ENCODE assay signal across 1 cellular context in the genomic region with DNA sequence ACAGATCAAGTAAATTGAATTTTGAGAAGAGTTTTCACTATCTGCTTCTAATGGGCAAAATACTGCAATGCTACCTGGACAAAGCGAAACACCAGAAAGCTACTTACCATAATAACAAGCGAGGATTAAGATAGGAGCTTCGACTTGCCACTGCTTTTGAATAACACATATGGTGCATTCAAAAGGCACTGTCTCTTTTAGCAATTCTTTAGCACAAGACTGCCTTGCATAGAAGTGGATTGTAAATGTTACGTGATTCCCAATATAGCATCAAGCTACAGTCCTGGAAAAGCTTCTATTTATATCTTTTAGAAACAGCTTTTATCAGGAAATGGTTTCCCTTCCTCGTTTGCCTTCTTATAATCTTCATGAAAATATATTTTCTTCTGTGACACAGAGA.
TF ChIP-seq lines count a peak whose summit lies in the region.

No MANE protein-coding gene starts in this region.

TF ChIP-seq in HepG2, 621 proteins besides CTCF, POLR2A, EP300 and RAD21:
- TF ChIP-seq, protein P1, sequence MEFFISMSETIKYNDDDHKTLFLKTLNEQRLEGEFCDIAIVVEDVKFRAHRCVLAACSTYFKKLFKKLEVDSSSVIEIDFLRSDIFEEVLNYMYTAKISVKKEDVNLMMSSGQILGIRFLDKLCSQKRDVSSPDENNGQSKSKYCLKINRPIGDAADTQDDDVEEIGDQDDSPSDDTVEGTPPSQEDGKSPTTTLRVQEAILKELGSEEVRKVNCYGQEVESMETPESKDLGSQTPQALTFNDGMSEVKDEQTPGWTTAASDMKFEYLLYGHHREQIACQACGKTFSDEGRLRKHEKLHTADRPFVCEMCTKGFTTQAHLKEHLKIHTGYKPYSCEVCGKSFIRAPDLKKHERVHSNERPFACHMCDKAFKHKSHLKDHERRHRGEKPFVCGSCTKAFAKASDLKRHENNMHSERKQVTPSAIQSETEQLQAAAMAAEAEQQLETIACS (CRISPR knock-in tag; IDR thresholded peaks at IDR 0.05): no peak
- TF ChIP-seq RBFOX2 (IDR thresholded peaks at IDR 0.05; ENCODE audit: low read depth, low read length) (no peak), ZFP36 (IDR thresholded peaks at IDR 0.05; ENCODE audit: borderline replicate concordance, low read depth, low read length, partially characterized antibody) (no peak), ZNF564 (CRISPR knock-in tag; IDR thresholded peaks at IDR 0.05) (no peak)
- TF ChIP-seq, protein P2, sequence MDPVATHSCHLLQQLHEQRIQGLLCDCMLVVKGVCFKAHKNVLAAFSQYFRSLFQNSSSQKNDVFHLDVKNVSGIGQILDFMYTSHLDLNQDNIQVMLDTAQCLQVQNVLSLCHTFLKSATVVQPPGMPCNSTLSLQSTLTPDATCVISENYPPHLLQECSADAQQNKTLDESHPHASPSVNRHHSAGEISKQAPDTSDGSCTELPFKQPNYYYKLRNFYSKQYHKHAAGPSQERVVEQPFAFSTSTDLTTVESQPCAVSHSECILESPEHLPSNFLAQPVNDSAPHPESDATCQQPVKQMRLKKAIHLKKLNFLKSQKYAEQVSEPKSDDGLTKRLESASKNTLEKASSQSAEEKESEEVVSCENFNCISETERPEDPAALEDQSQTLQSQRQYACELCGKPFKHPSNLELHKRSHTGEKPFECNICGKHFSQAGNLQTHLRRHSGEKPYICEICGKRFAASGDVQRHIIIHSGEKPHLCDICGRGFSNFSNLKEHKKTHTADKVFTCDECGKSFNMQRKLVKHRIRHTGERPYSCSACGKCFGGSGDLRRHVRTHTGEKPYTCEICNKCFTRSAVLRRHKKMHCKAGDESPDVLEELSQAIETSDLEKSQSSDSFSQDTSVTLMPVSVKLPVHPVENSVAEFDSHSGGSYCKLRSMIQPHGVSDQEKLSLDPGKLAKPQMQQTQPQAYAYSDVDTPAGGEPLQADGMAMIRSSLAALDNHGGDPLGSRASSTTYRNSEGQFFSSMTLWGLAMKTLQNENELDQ (CRISPR knock-in tag; IDR thresholded peaks at IDR 0.05; ENCODE audit: borderline replicate concordance): no peak
- TF ChIP-seq, protein P3, sequence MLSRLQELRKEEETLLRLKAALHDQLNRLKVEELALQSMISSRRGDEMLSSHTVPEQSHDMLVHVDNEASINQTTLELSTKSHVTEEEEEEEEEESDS (CRISPR knock-in tag; IDR thresholded peaks at IDR 0.05; ENCODE audit: borderline replicate concordance): no peak
- TF ChIP-seq, protein P4, sequence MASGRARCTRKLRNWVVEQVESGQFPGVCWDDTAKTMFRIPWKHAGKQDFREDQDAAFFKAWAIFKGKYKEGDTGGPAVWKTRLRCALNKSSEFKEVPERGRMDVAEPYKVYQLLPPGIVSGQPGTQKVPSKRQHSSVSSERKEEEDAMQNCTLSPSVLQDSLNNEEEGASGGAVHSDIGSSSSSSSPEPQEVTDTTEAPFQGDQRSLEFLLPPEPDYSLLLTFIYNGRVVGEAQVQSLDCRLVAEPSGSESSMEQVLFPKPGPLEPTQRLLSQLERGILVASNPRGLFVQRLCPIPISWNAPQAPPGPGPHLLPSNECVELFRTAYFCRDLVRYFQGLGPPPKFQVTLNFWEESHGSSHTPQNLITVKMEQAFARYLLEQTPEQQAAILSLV (CRISPR knock-in tag; IDR thresholded peaks at IDR 0.05; ENCODE audit: borderline replicate concordance): no peak
- TF ChIP-seq, protein P5, sequence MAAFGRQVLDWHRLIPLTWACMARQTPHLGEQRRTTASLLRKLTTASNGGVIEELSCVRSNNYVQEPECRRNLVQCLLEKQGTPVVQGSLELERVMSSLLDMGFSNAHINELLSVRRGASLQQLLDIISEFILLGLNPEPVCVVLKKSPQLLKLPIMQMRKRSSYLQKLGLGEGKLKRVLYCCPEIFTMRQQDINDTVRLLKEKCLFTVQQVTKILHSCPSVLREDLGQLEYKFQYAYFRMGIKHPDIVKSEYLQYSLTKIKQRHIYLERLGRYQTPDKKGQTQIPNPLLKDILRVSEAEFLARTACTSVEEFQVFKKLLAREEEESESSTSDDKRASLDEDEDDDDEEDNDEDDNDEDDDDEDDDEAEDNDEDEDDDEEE (CRISPR knock-in tag; IDR thresholded peaks at IDR 0.05): no peak
